30 cellular contexts compared by ENCODE assay signal in the genomic region with DNA sequence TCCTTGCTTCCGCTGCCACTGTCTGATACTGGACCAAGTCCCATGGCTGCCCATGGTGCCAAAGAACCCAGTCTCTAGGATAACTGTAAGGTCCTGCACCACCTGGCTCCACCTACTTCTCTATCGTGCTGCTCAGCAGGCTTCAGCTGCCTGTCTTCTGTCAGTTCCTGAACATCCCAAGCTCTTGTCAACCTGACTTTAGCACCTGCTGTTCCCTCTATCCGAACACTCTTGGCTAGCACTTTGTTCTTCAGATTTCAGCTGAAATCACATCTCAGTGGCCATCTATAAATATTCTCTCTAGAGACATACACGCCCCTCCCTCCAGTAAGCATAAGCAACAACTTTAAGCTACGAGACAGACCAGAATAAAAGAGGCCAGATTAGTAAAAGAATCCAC. TPM values are rescaled to one million over a fixed set of nuclear protein-coding genes. Genes with fewer than 3 reads are reported as not detected.
DNase-seq lines count a peak whose midpoint lies in the region; ATAC-seq, FAIRE-seq and TF ChIP-seq lines count a peak whose summit lies in the region.
"Had no signal": no experiment of that assay in that cellular context is flagged by ENCODE, and none has a peak within 500 bp of the region (broad histone marks: within the 10 kb centered on the region; RNA-seq: fewer than 3 reads in every experiment).

No MANE protein-coding gene starts in this region.

- H3K36me3 ChIP-seq in SK-N-SH (replicated peaks in 1 of 2; ENCODE audit: control insufficient read depth in 1 of 2, insufficient read depth in 2 of 2, low read length in 1 of 2) (peaks cover 37% of the 10 kb centered on the region in 2 experiments), ovary (no peaks in the 10 kb centered on the region)
- H3K36me3 ChIP-seq: prostate gland had no signal

- H3K9me3 ChIP-seq in SK-N-SH (no peaks in the 10 kb centered on the region), ovary (no peaks in the 10 kb centered on the region)
- H3K9me3 ChIP-seq: adrenal gland; BLaER1 treated with 17β-estradiol and CSF1 and Interleukin-3, amounts not matched to agents 10 nM and 100 nM; Caco-2; esophagus squamous epithelium; heart right ventricle; neutrophil; prostate gland had no signal

- no peaks in the 10 kb centered on the region for H4K20me1 ChIP-seq in SK-N-SH (ENCODE audit: insufficient read depth)

- peaks cover 8% of the 10 kb centered on the region for H3F3A ChIP-seq in SK-N-SH (replicated peaks; ENCODE audit: insufficient read depth)

- peak overlapping the region; percentile 30; the same call in 1 of the 2 replicates for H3K27ac Mint-ChIP-seq in WTC11
- H3K27ac Mint-ChIP-seq: dendritic cell treated with granulocyte-macrophage colony-stimulating factor and Interleukin-4, amounts not matched to agents 40 ng/mL and 50 ng/mL, for 4 days had no signal

- TF ChIP-seq EP300 in SK-N-SH (IDR thresholded peaks at IDR 0.05; ENCODE audit: borderline replicate concordance in 1 of 2, low read depth in 1 of 2, low read length in 1 of 2) (no peak), ovary (IDR thresholded peaks at IDR 0.05) (no peak)

- H3K79me2 ChIP-seq in SK-N-SH (ENCODE audit: insufficient read depth): no peaks in the 10 kb centered on the region; the same call in 1 of the 2 replicates

- H3K4me3 Mint-ChIP-seq in WTC11: no peak overlapping the region
- H3K4me3 Mint-ChIP-seq: dendritic cell treated with granulocyte-macrophage colony-stimulating factor and Interleukin-4, amounts not matched to agents 40 ng/mL and 50 ng/mL, for 4 days had no signal

- peaks cover 40% of the 10 kb centered on the region for H3K36me3 Mint-ChIP-seq in WTC11

- DNase-seq in SK-N-SH (no peak), GM12892 (ENCODE audit: insufficient read length) (no peak), WTC11 (ENCODE audit: low spot score) (no peak), myocyte (ENCODE audit: low read depth) (peak; percentile 19), NCI-H345 treated with DMSO at 0.1 percent for 48 hours (lab: John Stamatoyannopoulos, UW; ENCODE audit: unreplicated experiment) (no peak), ovary (no peak)
- DNase-seq in stimulated activated CD4-positive, alpha-beta T cell treated with anti-CD3 and anti-CD28 coated beads, Interleukin-4, amount 100 ng/mL, for 1 hour: no peak
- DNase-seq: activated CD4-positive, alpha-beta T cell treated with anti-CD3 and anti-CD28 coated beads for 1 hour; activated gamma-delta T cell; adrenal gland; Caco-2; DMS53; esophagus squamous epithelium; foreskin keratinocyte; heart right ventricle; KBM-7; NCI-H1092; NCI-H187; NCI-H2171; NCI-H524; OCI-M1; stimulated activated CD4-positive, alpha-beta T cell treated with anti-CD3 and anti-CD28 coated beads, Interleukin-4, amount 100 ng/mL, for 24 hours; trophoblast cell had no signal

- no peaks in the 10 kb centered on the region for H3K9me3 Mint-ChIP-seq in WTC11
- H3K9me3 Mint-ChIP-seq: dendritic cell treated with granulocyte-macrophage colony-stimulating factor and Interleukin-4, amounts not matched to agents 40 ng/mL and 50 ng/mL, for 4 days had no signal

- TF ChIP-seq CTCF in SK-N-SH (IDR thresholded peaks at IDR 0.05): no peak
- TF ChIP-seq CTCF in WTC11 (IDR thresholded peaks at IDR 0.05): no peak
- TF ChIP-seq CTCF in ovary (IDR thresholded peaks at IDR 0.05): no peak

- POLR2A ChIA-PET in SK-N-SH (lab: Yijun Ruan, JAX): no interaction called here
- POLR2A ChIA-PET in WTC11 (lab: Charles Lee): interaction anchor here (0.9 kb wide), 1 partner anchor 24 kb away, joined by 3 read pairs; no protein-coding TSS in a partner anchor

- H3K4me2 ChIP-seq in SK-N-SH: no peak overlapping the region
- H3K4me2 ChIP-seq: BLaER1 treated with 17β-estradiol and CSF1 and Interleukin-3, amounts not matched to agents 10 nM and 100 nM had no signal

- H3K4me3 ChIP-seq in SK-N-SH (ENCODE audit: low read depth in 2 of 2, low read length in 1 of 2) (no peak overlapping the region), ovary (no peak overlapping the region)
- H3K4me3 ChIP-seq: adrenal gland; BLaER1 treated with 17β-estradiol and CSF1 and Interleukin-3, amounts not matched to agents 10 nM and 100 nM; esophagus squamous epithelium; heart right ventricle; prostate gland had no signal

- no peaks in the 10 kb centered on the region for H3K4me1 Mint-ChIP-seq in WTC11

- 97% methylated on average over 5 of the region's 5 CpGs for WGBS in SK-N-SH (ENCODE audit: low lambda C conversion rate)
- WGBS in ovary, 3 donors: 75 to 78% (median 77%) methylated on average over 5 of the region's 5 CpGs

- CTCF ChIA-PET in SK-N-SH (lab: Yijun Ruan, JAX): interaction anchor here (0.8 to 3.2 kb wide), 4 partner anchors 12 to 151 kb away, joined by 3 to 15 read pairs (median 8); no protein-coding TSS in a partner anchor
- CTCF ChIA-PET in WTC11 (lab: Charles Lee): interaction anchor here (1.4 to 1.8 kb wide), 2 partner anchors 12 to 138 kb away, joined by 3 to 9 read pairs; no protein-coding TSS in a partner anchor

- TF ChIP-seq RAD21 in SK-N-SH (IDR thresholded peaks at IDR 0.05; ENCODE audit: low read length): no peak

- no peaks in the 10 kb centered on the region for H3K9me2 ChIP-seq in SK-N-SH

- ATAC-seq in SK-N-SH treated with all-trans-retinoic acid at 6 μM for 48 hours: peak; percentile 9; the same call in 1 of the 3 replicates
- ATAC-seq in WTC11: no peak
- ATAC-seq: foreskin keratinocyte had no signal

- no peak overlapping the region for H2AFZ ChIP-seq in SK-N-SH (ENCODE audit: low read depth)

- H3K9ac ChIP-seq in SK-N-SH: no peak overlapping the region
- H3K9ac ChIP-seq: BLaER1 treated with 17β-estradiol and CSF1 and Interleukin-3, amounts not matched to agents 10 nM and 100 nM had no signal

- peaks cover 0 to 11% of the 10 kb centered on the region in 2 experiments; a peak in 1 of 4 replicates for H3K4me1 ChIP-seq in SK-N-SH (ENCODE audit: control insufficient read depth in 1 of 2, insufficient read depth in 2 of 2, low read depth in 1 of 2, low read length in 1 of 2)
- H3K4me1 ChIP-seq in ovary (ENCODE audit: insufficient read depth): no peaks in the 10 kb centered on the region
- H3K4me1 ChIP-seq: adrenal gland, Caco-2, esophagus squamous epithelium, foreskin keratinocyte, prostate gland had no signal

- H3K27me3 ChIP-seq in SK-N-SH (ENCODE audit: insufficient read depth) (no peaks in the 10 kb centered on the region), ovary (no peaks in the 10 kb centered on the region)
- H3K27me3 ChIP-seq: adrenal gland; BLaER1 treated with 17β-estradiol and CSF1 and Interleukin-3, amounts not matched to agents 10 nM and 100 nM; esophagus squamous epithelium; foreskin keratinocyte; heart right ventricle; neutrophil had no signal

- TF ChIP-seq POLR2A in GM12892 (IDR thresholded peaks at IDR 0.05; ENCODE audit: low read depth, low read length): peak; percentile 15; the same call in 1 of the 2 replicates
- TF ChIP-seq POLR2A in ovary (IDR thresholded peaks at IDR 0.05): no peak

- intact Hi-C loops in ovary (cut with DNase I): no loop called here

- no peaks in the 10 kb centered on the region for H3K27me3 Mint-ChIP-seq in WTC11 (ENCODE audit: low read depth)
- H3K27me3 Mint-ChIP-seq: dendritic cell treated with granulocyte-macrophage colony-stimulating factor and Interleukin-4, amounts not matched to agents 40 ng/mL and 50 ng/mL, for 4 days had no signal

- no peak for FAIRE-seq in GM12892 (lab: Jason Lieb, UNC)
- FAIRE-seq: endometrium had no signal

- H3K27ac ChIP-seq in SK-N-SH (ENCODE audit: low read depth in 2 of 2, low read length in 1 of 2) (no peak overlapping the region), ovary (no peak overlapping the region)
- H3K27ac ChIP-seq: 22Rv1; adrenal gland; BLaER1 treated with 17β-estradiol and CSF1 and Interleukin-3, amounts not matched to agents 10 nM and 100 nM; esophagus squamous epithelium; foreskin keratinocyte; heart right ventricle; neutrophil; prostate gland had no signal

TF ChIP-seq in SK-N-SH treated with all-trans-retinoic acid at 6 μM for 48 hours, 23 proteins besides CTCF, POLR2A, EP300 and RAD21 (continues in another document):
- TF ChIP-seq ZNF565 (CRISPR knock-in tag; conservative IDR thresholded peaks at IDR 0.05; ENCODE audit: low read depth): no peak
- no peak for TF ChIP-seq ZNF70 (CRISPR knock-in tag; IDR thresholded peaks at IDR 0.05)

TF ChIP-seq in SK-N-SH, 30 proteins besides CTCF, POLR2A, EP300 and RAD21 (continues in another document):
- no peak for TF ChIP-seq GABPA (IDR thresholded peaks at IDR 0.05; ENCODE audit: low read depth)
- TF ChIP-seq MXI1 (IDR thresholded peaks at IDR 0.05; ENCODE audit: low read depth, low read length): no peak

TF ChIP-seq in WTC11, 78 proteins besides CTCF, POLR2A, EP300 and RAD21 (continues in another document):
- TF ChIP-seq IRF2 (CRISPR knock-in tag; IDR thresholded peaks at IDR 0.05; ENCODE audit: borderline replicate concordance, low read depth): no peak

RNA-seq across cellular contexts. Expression of gene TMEM101, which starts 15.0 kb away (rescaled TPM):
- polyA plus RNA-seq in SK-N-SH (2012; rRNA removed) (62.9 and 63.6 TPM in 2 replicates), ovary (10 to 100 TPM; 20.5 to 32.3 TPM)
- polyA plus RNA-seq in SK-N-SH (2012; cell fraction: cytosol; rRNA removed): 47.9 and 50.2 TPM in 2 replicates
- 34.5 and 37.9 TPM in 2 replicates for polyA plus RNA-seq in SK-N-SH (2012; cell fraction: nucleus; rRNA removed)
- polyA plus RNA-seq in GM12892 (2012; ENCODE audit: missing spikeins): 27.7 TPM
- total RNA-seq in WTC11 (2021) (32.1 to 36.3 TPM (median 32.7 TPM) in 3 replicates), myocyte (36.8 and 40.6 TPM in 2 replicates), ovary (10 to 100 TPM; 19.9 to 35.3 (median 23.5) TPM)
- 27.1 TPM for polyA plus RNA-seq in myocyte (2012)

RNA-seq across cellular contexts. Expression of gene NAGS, which starts 25.3 kb away (rescaled TPM):
- polyA plus RNA-seq in SK-N-SH (2012; rRNA removed): 1.6 and 1.7 TPM in 2 replicates
- 0.84 and 1.00 TPM in 2 replicates for polyA plus RNA-seq in SK-N-SH (2012; cell fraction: cytosol; rRNA removed)
- polyA plus RNA-seq in SK-N-SH (2012; cell fraction: nucleus; rRNA removed): 0.87 and 0.92 TPM in 2 replicates
- 0.47 TPM for polyA plus RNA-seq in GM12892 (2012; ENCODE audit: missing spikeins)
- total RNA-seq in WTC11 (2021): 6.1 to 8.6 TPM (median 7.6 TPM) in 3 replicates
- total RNA-seq in myocyte: 0.10 and 0.40 TPM in 2 replicates
- polyA plus RNA-seq in myocyte (2012): 0.84 TPM
- total RNA-seq in ovary: 1 to 10 TPM in 5 of 7 donors, under 1 TPM in 2; 0.33 to 1.6 (median 1.3) TPM
- polyA plus RNA-seq in ovary: 1 to 10 TPM in 1 of 2 donors, under 1 TPM in 1; 0.42 to 1.7 TPM

RNA-seq across cellular contexts. Expression of gene LSM12, which starts 36.7 kb away (rescaled TPM):
- polyA plus RNA-seq in SK-N-SH (2012; rRNA removed) (26.6 and 31.3 TPM in 2 replicates), ovary (10 to 100 TPM; 17.1 to 29.2 TPM)
- 33.4 and 36.1 TPM in 2 replicates for polyA plus RNA-seq in SK-N-SH (2012; cell fraction: cytosol; rRNA removed)
- polyA plus RNA-seq in SK-N-SH (2012; cell fraction: nucleus; rRNA removed): 14.7 and 23.4 TPM in 2 replicates
- polyA plus RNA-seq in GM12892 (2012; ENCODE audit: missing spikeins): 57.6 TPM
- total RNA-seq in WTC11 (2021) (96.8 to 102 TPM (median 98.0 TPM) in 3 replicates), myocyte (34.1 and 40.2 TPM in 2 replicates), ovary (10 to 100 TPM; 21.3 to 54.6 (median 37.1) TPM)
- 34.9 TPM for polyA plus RNA-seq in myocyte (2012)

RNA-seq across cellular contexts. Expression of gene G6PC3, which starts 40.8 kb away (rescaled TPM):
- 158 and 166 TPM in 2 replicates for polyA plus RNA-seq in SK-N-SH (2012; rRNA removed)
- 87.1 and 148 TPM in 2 replicates for polyA plus RNA-seq in SK-N-SH (2012; cell fraction: cytosol; rRNA removed)
- polyA plus RNA-seq in SK-N-SH (2012; cell fraction: nucleus; rRNA removed): 45.7 and 77.2 TPM in 2 replicates
- 21.7 TPM for polyA plus RNA-seq in GM12892 (2012; ENCODE audit: missing spikeins)
- 121 to 122 TPM (median 121 TPM) in 3 replicates for total RNA-seq in WTC11 (2021)
- total RNA-seq in myocyte: 39.5 and 44.6 TPM in 2 replicates
- polyA plus RNA-seq in myocyte (2012): 98.6 TPM
- 10 to 100 TPM; 14.4 to 56.7 (median 36.2) TPM for total RNA-seq in ovary
- 10 to 100 TPM; 37.1 to 49.1 TPM for polyA plus RNA-seq in ovary
